15 cellular contexts compared by ENCODE assay signal in genomic region chr18:2680216-2680792, GRCh38. TPM values are rescaled to one million over a fixed set of nuclear protein-coding genes. Genes with fewer than 3 reads are reported as not detected.
A peak's percentile ranks its signal among the peaks of the same experiment; 100 is the strongest.
DNase-seq lines count a peak whose midpoint lies in the region; ATAC-seq and TF ChIP-seq lines count a peak whose summit lies in the region.
"Had no signal": no experiment of that assay in that cellular context is flagged by ENCODE, and none has a peak within 500 bp of the region (broad histone marks: within the 10 kb centered on the region; RNA-seq: fewer than 3 reads in every experiment).

No MANE protein-coding gene starts in this region.

- peaks cover 9% of the 10 kb centered on the region; the same call in 1 of the 2 replicates for H4K20me1 ChIP-seq in MM.1S (ENCODE audit: insufficient read depth, low read length)

- H2AFZ ChIP-seq in MM.1S (ENCODE audit: low read length), result no peak overlapping the region

- TF ChIP-seq CTCF in MM.1S (IDR thresholded peaks at IDR 0.05; ENCODE audit: low read length) (no peak), gastroesophageal sphincter (IDR thresholded peaks at IDR 0.05) (no peak)

- no peak for TF ChIP-seq POLR2A in gastroesophageal sphincter (IDR thresholded peaks at IDR 0.05)

- CTCF ChIA-PET in CD8-positive, alpha-beta memory T cell (lab: Charles Lee), result interaction anchor here (1.2 to 2.2 kb wide), 4 partner anchors 8 to 94 kb away, joined by 3 to 6 read pairs (median 4); no protein-coding TSS in a partner anchor
- CTCF ChIA-PET in naive thymus-derived CD4-positive, alpha-beta T cell (lab: Charles Lee), result interaction anchor here (0.7 to 1.1 kb wide), 2 partner anchors 45 to 86 kb away, joined by 3 read pairs; no protein-coding TSS in a partner anchor

- no peaks in the 10 kb centered on the region for H3F3A ChIP-seq in MM.1S (ENCODE audit: insufficient read depth, low read length)

- peaks cover 39% of the 10 kb centered on the region for H3K4me1 ChIP-seq in CD8-positive, alpha-beta memory T cell (ENCODE audit: insufficient read depth, low read length)
- H3K4me1 ChIP-seq in MM.1S (ENCODE audit: low read length) (no peaks in the 10 kb centered on the region), gastroesophageal sphincter (peaks cover 0 to 12% (median 0%) of the 10 kb centered on the region in 3 donors)
- peaks cover 22 to 23% of the 10 kb centered on the region in 2 donors for H3K4me1 ChIP-seq in naive thymus-derived CD4-positive, alpha-beta T cell (ENCODE audit: control insufficient read depth in 2 of 2, insufficient read depth in 2 of 2, low read length in 2 of 2)
- H3K4me1 ChIP-seq: BE2C, suprapubic skin had no signal

- H3K4me1 Mint-ChIP-seq in CD8-positive, alpha-beta memory T cell, result peaks cover 62 to 87% (median 69%) of the 10 kb centered on the region in 3 donors
- H3K4me1 Mint-ChIP-seq in activated naive CD8-positive, alpha-beta T cell treated with anti-CD3 and anti-CD28 coated beads, Interleukin-2, amount 50 U/mL, for 24 hours, result peaks cover 47% of the 10 kb centered on the region
- H3K4me1 Mint-ChIP-seq in naive thymus-derived CD4-positive, alpha-beta T cell, result peaks cover 40 to 89% (median 77%) of the 10 kb centered on the region in 7 donors
- H3K4me1 Mint-ChIP-seq: nephron had no signal

- WGBS in gastroesophageal sphincter (ENCODE audit: low coverage in 1 of 2), 2 donors, result 73 to 83% methylated on average over 2 of the region's 2 CpGs

- no peaks in the 10 kb centered on the region for H3K27me3 Mint-ChIP-seq in CD8-positive, alpha-beta memory T cell
- H3K27me3 Mint-ChIP-seq in activated naive CD8-positive, alpha-beta T cell treated with anti-CD3 and anti-CD28 coated beads, Interleukin-2, amount 50 U/mL, for 24 hours, result no peaks in the 10 kb centered on the region
- no peaks in the 10 kb centered on the region for H3K27me3 Mint-ChIP-seq in naive thymus-derived CD4-positive, alpha-beta T cell

- no peak for DNase-seq in CD8-positive, alpha-beta memory T cell
- peak; percentile 5 for DNase-seq in MM.1S
- no peak for DNase-seq in activated naive CD8-positive, alpha-beta T cell treated with anti-CD3 and anti-CD28 coated beads, Interleukin-2, amount 50 U/mL, for 24 hours
- DNase-seq in naive thymus-derived CD4-positive, alpha-beta T cell, result no peak
- DNase-seq in HuH-7 (ENCODE audit: low spot score), result no peak
- DNase-seq: adrenal gland, BE2C, DMS53, gastrocnemius medialis, lower lobe of right lung had no signal

- H3K4me3 Mint-ChIP-seq in CD8-positive, alpha-beta memory T cell, result peak overlapping the region in 1 of 7 donors; percentile 20
- no peak overlapping the region for H3K4me3 Mint-ChIP-seq in activated naive CD8-positive, alpha-beta T cell treated with anti-CD3 and anti-CD28 coated beads, Interleukin-2, amount 50 U/mL, for 24 hours
- H3K4me3 Mint-ChIP-seq in naive thymus-derived CD4-positive, alpha-beta T cell, result peak overlapping the region in 4 of 10 donors; percentile 7 to 55 (median 36)
- H3K4me3 Mint-ChIP-seq: nephron had no signal

- no peak for ATAC-seq in activated naive CD8-positive, alpha-beta T cell treated with anti-CD3 and anti-CD28 coated beads, Interleukin-2, amount 50 U/mL, for 24 hours
- ATAC-seq in naive thymus-derived CD4-positive, alpha-beta T cell, result no peak
- ATAC-seq in gastroesophageal sphincter (no peak), GM21717 (IDR thresholded peaks at IDR 0.05; ENCODE audit: unreplicated experiment) (no peak)
- ATAC-seq: gastrocnemius medialis, lower lobe of right lung had no signal

- no peaks in the 10 kb centered on the region for H3K9me3 ChIP-seq in CD8-positive, alpha-beta memory T cell (ENCODE audit: low read length)
- no peaks in the 10 kb centered on the region for H3K9me3 ChIP-seq in MM.1S (replicated peaks; ENCODE audit: insufficient read depth, low read length)
- no peaks in the 10 kb centered on the region for H3K9me3 ChIP-seq in naive thymus-derived CD4-positive, alpha-beta T cell (ENCODE audit: control insufficient read depth in 2 of 3, low read length in 3 of 3)
- no peaks in the 10 kb centered on the region for H3K9me3 ChIP-seq in gastroesophageal sphincter
- H3K9me3 ChIP-seq: adrenal gland, BE2C, gastrocnemius medialis, lower lobe of right lung, suprapubic skin had no signal

- peaks cover 97% of the 10 kb centered on the region for H3K79me2 ChIP-seq in MM.1S (ENCODE audit: low read length)

- H3K36me3 ChIP-seq in CD8-positive, alpha-beta memory T cell (ENCODE audit: insufficient read depth, low read length), result peaks cover 38% of the 10 kb centered on the region
- peaks cover 29% of the 10 kb centered on the region for H3K36me3 ChIP-seq in MM.1S (replicated peaks; ENCODE audit: insufficient read depth, low read length)
- peaks cover 14 to 42% (median 16%) of the 10 kb centered on the region in 3 experiments for H3K36me3 ChIP-seq in naive thymus-derived CD4-positive, alpha-beta T cell (ENCODE audit: control insufficient read depth in 2 of 3, insufficient read depth in 3 of 3, low read length in 3 of 3)
- peaks cover 0 to 42% of the 10 kb centered on the region in 2 donors for H3K36me3 ChIP-seq in gastroesophageal sphincter
- H3K36me3 ChIP-seq: BE2C had no signal

- H3K36me3 Mint-ChIP-seq in CD8-positive, alpha-beta memory T cell, result peaks cover 23 to 77% (median 32%) of the 10 kb centered on the region in 3 donors
- peaks cover 66% of the 10 kb centered on the region for H3K36me3 Mint-ChIP-seq in activated naive CD8-positive, alpha-beta T cell treated with anti-CD3 and anti-CD28 coated beads, Interleukin-2, amount 50 U/mL, for 24 hours (ENCODE audit: low read depth)
- H3K36me3 Mint-ChIP-seq in naive thymus-derived CD4-positive, alpha-beta T cell, result peaks cover 4 to 79% (median 61%) of the 10 kb centered on the region in 5 donors

- H3K27ac ChIP-seq in CD8-positive, alpha-beta memory T cell (ENCODE audit: low read depth, low read length), result no peak overlapping the region
- H3K27ac ChIP-seq in MM.1S (ENCODE audit: low read length), result no peak overlapping the region
- no peak overlapping the region for H3K27ac ChIP-seq in naive thymus-derived CD4-positive, alpha-beta T cell (ENCODE audit: low read depth, low read length)
- no peak overlapping the region for H3K27ac ChIP-seq in gastroesophageal sphincter
- H3K27ac ChIP-seq: adrenal gland, gastrocnemius medialis, KMS-11, lower lobe of right lung, suprapubic skin had no signal

- no peak for TF ChIP-seq EP300 in gastroesophageal sphincter (IDR thresholded peaks at IDR 0.05)

- POLR2A ChIA-PET in CD8-positive, alpha-beta memory T cell (lab: Charles Lee), result interaction anchor here (1.2 kb wide), 1 partner anchor 43 kb away, joined by 9 read pairs; no protein-coding TSS in a partner anchor
- POLR2A ChIA-PET in naive thymus-derived CD4-positive, alpha-beta T cell (lab: Charles Lee), result interaction anchor here (0.9 to 3.3 kb wide), 6 partner anchors 8 to 44 kb away, joined by 3 to 15 read pairs (median 4); partner anchors contain the start of gene SMCHD1

- no peak overlapping the region for H3K4me3 ChIP-seq in CD8-positive, alpha-beta memory T cell (ENCODE audit: low read length)
- no peak overlapping the region for H3K4me3 ChIP-seq in MM.1S (ENCODE audit: low read length)
- H3K4me3 ChIP-seq in naive thymus-derived CD4-positive, alpha-beta T cell (ENCODE audit: low read length), result no peak overlapping the region
- no peak overlapping the region for H3K4me3 ChIP-seq in gastroesophageal sphincter
- H3K4me3 ChIP-seq: adrenal gland, gastrocnemius medialis, lower lobe of right lung, suprapubic skin had no signal

- H3K27ac Mint-ChIP-seq in CD8-positive, alpha-beta memory T cell, result peak overlapping the region; percentile 15 to 84 (median 70)
- H3K27ac Mint-ChIP-seq in activated naive CD8-positive, alpha-beta T cell treated with anti-CD3 and anti-CD28 coated beads, Interleukin-2, amount 50 U/mL, for 24 hours, result peak overlapping the region; percentile 2
- peak overlapping the region in 8 of 9 donors; percentile 13 to 75 (median 63) for H3K27ac Mint-ChIP-seq in naive thymus-derived CD4-positive, alpha-beta T cell

- H3K9ac ChIP-seq in MM.1S (ENCODE audit: low read length), result no peak overlapping the region
- H3K9ac ChIP-seq: KMS-11 had no signal

- no peak overlapping the region for H3K4me2 ChIP-seq in MM.1S (ENCODE audit: low read depth, low read length)
- H3K4me2 ChIP-seq: KMS-11 had no signal

- H3K9me2 ChIP-seq in MM.1S (replicated peaks; ENCODE audit: insufficient read depth, low read length), result no peaks in the 10 kb centered on the region

- no peaks in the 10 kb centered on the region for H3K27me3 ChIP-seq in CD8-positive, alpha-beta memory T cell (ENCODE audit: insufficient read depth, low read length, poor library complexity, severe bottlenecking)
- no peaks in the 10 kb centered on the region for H3K27me3 ChIP-seq in MM.1S (replicated peaks; ENCODE audit: insufficient read depth, low read length)
- no peaks in the 10 kb centered on the region for H3K27me3 ChIP-seq in naive thymus-derived CD4-positive, alpha-beta T cell (ENCODE audit: control insufficient read depth in 2 of 2, insufficient read depth in 2 of 2, low read length in 2 of 2)
- H3K27me3 ChIP-seq in gastroesophageal sphincter, result no peaks in the 10 kb centered on the region
- H3K27me3 ChIP-seq: adrenal gland, BE2C, gastrocnemius medialis, suprapubic skin had no signal

- no peaks in the 10 kb centered on the region for H3K9me3 Mint-ChIP-seq in CD8-positive, alpha-beta memory T cell
- no peaks in the 10 kb centered on the region for H3K9me3 Mint-ChIP-seq in activated naive CD8-positive, alpha-beta T cell treated with anti-CD3 and anti-CD28 coated beads, Interleukin-2, amount 50 U/mL, for 24 hours
- peaks cover 0 to 2% (median 0%) of the 10 kb centered on the region in 11 donors for H3K9me3 Mint-ChIP-seq in naive thymus-derived CD4-positive, alpha-beta T cell

- intact Hi-C loops in naive thymus-derived CD4-positive, alpha-beta T cell (cut with micrococcal nuclease), result loop anchor here in 1 of 2 donors (2.0 kb wide), 1 partner anchor 22 kb away; no protein-coding TSS in a partner anchor

RNA-seq across cellular contexts. Expression of gene SMCHD1, which starts 24.8 kb away (rescaled TPM):
- total RNA-seq in CD8-positive, alpha-beta memory T cell, result 10 to 100 TPM; 89.5 to 93.7 TPM
- polyA plus RNA-seq in CD8-positive, alpha-beta memory T cell, result 42.9 TPM
- total RNA-seq in naive thymus-derived CD4-positive, alpha-beta T cell, result 100 to 1,000 TPM; 181 to 305 (median 236) TPM
- 10 to 100 TPM; 41.4 to 51.5 TPM for polyA plus RNA-seq in naive thymus-derived CD4-positive, alpha-beta T cell
- total RNA-seq in gastroesophageal sphincter, result 10 to 100 TPM; 49.8 to 85.6 (median 68.0) TPM

Comparison
In these comparisons a context has a peak if more than half of its experiments do, and no peak if none do; other contexts are left out.
1. H3K27ac Mint-ChIP-seq: peak in every context shown above with its lines; median percentile 70 in CD8-positive, alpha-beta memory T cell; 63 in naive thymus-derived CD4-positive, alpha-beta T cell; 2 in activated naive CD8-positive, alpha-beta T cell treated with anti-CD3 and anti-CD28 coated beads, Interleukin-2, amount 50 U/mL, for 24 hours.